13 cellular contexts compared by ENCODE assay signal in genomic region chr5:17169507-17169906, GRCh38. TPM values are rescaled to one million over a fixed set of nuclear protein-coding genes. Genes with fewer than 3 reads are reported as not detected.
A peak's percentile ranks its signal among the peaks of the same experiment; 100 is the strongest.
DNase-seq lines count a peak whose midpoint lies in the region; ATAC-seq and TF ChIP-seq lines count a peak whose summit lies in the region.
"Had no signal": no experiment of that assay in that cellular context is flagged by ENCODE, and none has a peak within 500 bp of the region (broad histone marks: within the 10 kb centered on the region; RNA-seq: fewer than 3 reads in every experiment).

No MANE protein-coding gene starts in this region.

- H3K4me3 ChIP-seq in gastroesophageal sphincter = no peak overlapping the region
- no peak overlapping the region for H3K4me3 ChIP-seq in H7 (ENCODE audit: insufficient read depth, low read depth, low read length)
- H3K4me3 ChIP-seq in tibial artery = no peak overlapping the region
- H3K4me3 ChIP-seq: BLaER1, lung had no signal

- no peak for TF ChIP-seq POLR2A in gastroesophageal sphincter (IDR thresholded peaks at IDR 0.05)

- DNase-seq in EH (ENCODE audit: low read depth) = peak; percentile 92
- peak; percentile 37 for DNase-seq in astrocyte of the hippocampus (ENCODE audit: low read depth, low spot score)
- DNase-seq in pons (ENCODE audit: low spot score) = peak; percentile 29
- DNase-seq in H7 = no peak
- DNase-seq in activated T-cell treated with anti-CD3 and anti-CD28 coated beads, Interleukin-2, amount 50 U/mL, for 48 hours = no peak
- DNase-seq in tibial artery = no peak
- DNase-seq: activated naive CD4-positive, alpha-beta T cell treated with anti-CD3 and anti-CD28 coated beads, Interleukin-2, amount 10 ng/mL, durations not matched to agents 7 days and 5 days; NCI-H524 had no signal

- H3K27ac ChIP-seq in gastroesophageal sphincter = no peak overlapping the region
- no peak overlapping the region for H3K27ac ChIP-seq in tibial artery
- H3K27ac ChIP-seq: BLaER1, neutrophil had no signal

- H3K9me3 ChIP-seq in gastroesophageal sphincter = no peaks in the 10 kb centered on the region
- H3K9me3 ChIP-seq in tibial artery = no peaks in the 10 kb centered on the region
- H3K9me3 ChIP-seq: BLaER1, neutrophil had no signal

- intact Hi-C loops in tibial artery (cut with DNase I; ENCODE audit: low total_unique reads) = no loop called here

- WGBS in gastroesophageal sphincter (ENCODE audit: low coverage in 1 of 2), 2 donors = 8 to 12% methylated on average over 2 of the region's 2 CpGs

- ATAC-seq in gastroesophageal sphincter (peak; percentile 46), GM21529 (IDR thresholded peaks at IDR 0.05; ENCODE audit: unreplicated experiment) (no peak)

- no peaks in the 10 kb centered on the region for H3K36me3 ChIP-seq in gastroesophageal sphincter
- no peaks in the 10 kb centered on the region for H3K36me3 ChIP-seq in H7 (replicated peaks; ENCODE audit: control insufficient read depth, insufficient read depth, low read length)
- H3K36me3 ChIP-seq in tibial artery = no peaks in the 10 kb centered on the region
- H3K36me3 ChIP-seq: BLaER1, neutrophil had no signal

- H3K27me3 ChIP-seq in gastroesophageal sphincter (no peaks in the 10 kb centered on the region), H7 (ENCODE audit: control insufficient read depth, insufficient read depth, low read length) (no peaks in the 10 kb centered on the region), tibial artery (no peaks in the 10 kb centered on the region)
- H3K27me3 ChIP-seq: BLaER1 had no signal

- no peak for TF ChIP-seq CTCF in gastroesophageal sphincter (IDR thresholded peaks at IDR 0.05)
- no peak for TF ChIP-seq CTCF in tibial artery (IDR thresholded peaks at IDR 0.05)

- peaks cover 0 to 7% (median 0%) of the 10 kb centered on the region in 3 donors for H3K4me1 ChIP-seq in gastroesophageal sphincter
- peaks cover 0 to 10% (median 0%) of the 10 kb centered on the region in 4 donors for H3K4me1 ChIP-seq in tibial artery
- H3K4me1 ChIP-seq: BLaER1 had no signal

- TF ChIP-seq EP300 in gastroesophageal sphincter (IDR thresholded peaks at IDR 0.05) = no peak

RNA-seq across cellular contexts. Expression of gene BASP1, which starts 47.9 kb away (rescaled TPM):
- 10 to 100 TPM in 1 of 4 donors, 1 to 10 TPM in 2, under 1 TPM in 1; 0.31 to 12.9 (median 5.5) TPM for total RNA-seq in gastroesophageal sphincter
- total RNA-seq in H7 (2014; rRNA removed; shearing (Covaris generic)) = 144 and 153 TPM in 2 replicates

Comparison
In these comparisons a context has a peak if more than half of its experiments do, and no peak if none do; other contexts are left out.
1. DNase-seq: peak in EH (single experiment), astrocyte of the hippocampus (single experiment) and pons (single experiment); none in H7 (single experiment), activated T-cell treated with anti-CD3 and anti-CD28 coated beads, Interleukin-2, amount 50 U/mL, for 48 hours (0 of 2) and tibial artery (0 of 2).
2. RNA of gene BASP1, which starts 47.9 kb away (total RNA-seq): 144 to 153 TPM in H7; 0.31 to 12.9 TPM in gastroesophageal sphincter; every median in the first group is over 10 times any median in the second.